In genomic region chr13:113977976-113978375, GRCh38 we compare ENCODE assay signal across 28 cellular contexts. TPM values are rescaled to one million over a fixed set of nuclear protein-coding genes. Genes with fewer than 3 reads are reported as not detected.
DNase-seq lines count a peak whose midpoint lies in the region; ATAC-seq, FAIRE-seq and TF ChIP-seq lines count a peak whose summit lies in the region.
"Had no signal": no experiment of that assay in that cellular context is flagged by ENCODE, and none has a peak within 500 bp of the region (broad histone marks: within the 10 kb centered on the region; RNA-seq: fewer than 3 reads in every experiment).

No MANE protein-coding gene starts in this region.

- dilution Hi-C loops in mammary epithelial cell (cut with HindIII; ENCODE audit: low sequenced_read_pairs) = no loop called here

- H3K79me2 ChIP-seq in mammary epithelial cell (ENCODE audit: insufficient read depth, low read length) (no peaks in the 10 kb centered on the region), HCT116 (ENCODE audit: insufficient read depth, low read length) (no peaks in the 10 kb centered on the region), GM12878 (ENCODE audit: control insufficient read depth, insufficient read depth, low read length) (no peaks in the 10 kb centered on the region)

- no peaks in the 10 kb centered on the region for H4K20me1 ChIP-seq in mammary epithelial cell (ENCODE audit: insufficient read depth, low read length)
- H4K20me1 ChIP-seq in HCT116 (ENCODE audit: insufficient read depth) = no peaks in the 10 kb centered on the region
- H4K20me1 ChIP-seq in GM12878 (ENCODE audit: control insufficient read depth, insufficient read depth) = no peaks in the 10 kb centered on the region

- H3K36me3 ChIP-seq in mammary epithelial cell (ENCODE audit: insufficient read depth, low read length) (no peaks in the 10 kb centered on the region), breast epithelium (no peaks in the 10 kb centered on the region), HCT116 (ENCODE audit: control insufficient read depth in 1 of 2, insufficient read depth in 2 of 2, low read length in 2 of 2) (no peaks in the 10 kb centered on the region; a peak in 2 of 4 replicates), GM12878 (ENCODE audit: control insufficient read depth in 2 of 2, insufficient read depth in 2 of 2, low read length in 1 of 2) (no peaks in the 10 kb centered on the region; a peak in 1 of 4 replicates), psoas muscle (ENCODE audit: insufficient read depth in 1 of 2, low read depth in 1 of 2) (peaks cover 3 to 70% of the 10 kb centered on the region in 2 donors)

- ATAC-seq in HCT116 (no peak), GM12878 (no peak), psoas muscle (no peak), HG03045 (IDR thresholded peaks at IDR 0.05; ENCODE audit: unreplicated experiment) (no peak)
- ATAC-seq: esophagus mucosa had no signal

- H2AFZ ChIP-seq in mammary epithelial cell (ENCODE audit: low read depth, low read length) (no peak overlapping the region), HCT116 (ENCODE audit: low read depth, low read length, poor library complexity, severe bottlenecking) (no peak overlapping the region), GM12878 (ENCODE audit: control insufficient read depth, low read depth, low read length) (no peak overlapping the region)

- no peak overlapping the region for H3K4me3 ChIP-seq in mammary epithelial cell (replicated peaks in 1 of 3; ENCODE audit: insufficient read depth in 1 of 3, low read depth in 2 of 3, low read length in 3 of 3)
- no peak overlapping the region for H3K4me3 ChIP-seq in breast epithelium
- H3K4me3 ChIP-seq in HCT116 (replicated peaks in 1 of 2; ENCODE audit: low read depth in 1 of 2, low read length in 2 of 2) = no peak overlapping the region
- no peak overlapping the region for H3K4me3 ChIP-seq in GM12878
- H3K4me3 ChIP-seq in psoas muscle = no peak overlapping the region
- H3K4me3 ChIP-seq: coronary artery, skin epidermis, stomach, tibial artery had no signal

- H3K9ac ChIP-seq in mammary epithelial cell (ENCODE audit: insufficient read depth, low read length) = no peak overlapping the region
- H3K9ac ChIP-seq in HCT116 (ENCODE audit: low read length) = no peak overlapping the region
- no peak overlapping the region for H3K9ac ChIP-seq in GM12878 (ENCODE audit: control insufficient read depth, insufficient read depth, low read length)
- H3K9ac ChIP-seq: KMS-11 had no signal

- SMC1A ChIA-PET in GM12878 (lab: Charles Lee; ENCODE audit: uncharacterized antibody, unreplicated experiment) = no interaction called here

- no peak for TF ChIP-seq CTCF in mammary epithelial cell (conservative IDR thresholded peaks at IDR 0.05 in 1 of 2, IDR thresholded peaks at IDR 0.05 in 1 of 2; ENCODE audit: extremely low read depth in 1 of 2, insufficient read depth in 1 of 2, low read depth in 1 of 2, low read length in 2 of 2)
- no peak for TF ChIP-seq CTCF in breast epithelium (IDR thresholded peaks at IDR 0.05)
- no peak for TF ChIP-seq CTCF in HCT116 (IDR thresholded peaks at IDR 0.05 in 2 of 3, conservative IDR thresholded peaks at IDR 0.05 in 1 of 3; ENCODE audit: borderline replicate concordance in 1 of 3, insufficient read depth in 1 of 3, low read depth in 2 of 3, low read length in 2 of 3)
- no peak for TF ChIP-seq CTCF in GM12878 (IDR thresholded peaks at IDR 0.05 in 2 of 3, conservative IDR thresholded peaks at IDR 0.05 in 1 of 3; ENCODE audit: control insufficient read depth in 2 of 3, extremely low read depth in 1 of 3, insufficient read depth in 1 of 3, low read depth in 3 of 3, low read length in 3 of 3)
- TF ChIP-seq CTCF in psoas muscle (IDR thresholded peaks at IDR 0.05) = no peak

- TF ChIP-seq POLR2A in breast epithelium (IDR thresholded peaks at IDR 0.05) (no peak), HCT116 (IDR thresholded peaks at IDR 0.05; ENCODE audit: borderline replicate concordance, extremely low read depth, insufficient read depth, insufficient read length) (no peak), GM12878 (IDR thresholded peaks at IDR 0.05; ENCODE audit: low read depth, low read length) (no peak)

- H3K9me2 ChIP-seq in HCT116 (ENCODE audit: insufficient read depth) = no peaks in the 10 kb centered on the region

- POLR2A ChIA-PET in HCT116 (lab: Charles Lee) = no interaction called here
- POLR2A ChIA-PET in GM12878 (lab: Charles Lee) = no interaction called here

- in situ Hi-C loops in mammary epithelial cell (cut with MboI; ENCODE audit: low sequenced_read_pairs in 2 of 2) = no loop called here
- in situ Hi-C loops in GM12878 (cut with MboI) = no loop called here

- no peak for TF ChIP-seq EP300 in GM12878 (IDR thresholded peaks at IDR 0.05; ENCODE audit: borderline replicate concordance in 1 of 2, control insufficient read depth in 1 of 2, low read depth in 2 of 2, low read length in 2 of 2)

- H3K4me2 ChIP-seq in mammary epithelial cell (ENCODE audit: insufficient read depth, low read depth, low read length) (no peak overlapping the region), HCT116 (ENCODE audit: low read length) (no peak overlapping the region), GM12878 (ENCODE audit: control insufficient read depth, insufficient read depth) (no peak overlapping the region)
- H3K4me2 ChIP-seq: KMS-11 had no signal

- RAD21 ChIA-PET in HCT116 (lab: Charles Lee; ENCODE audit: low non-redundant PET in 1 of 2, low total read pairs in 2 of 2, uncharacterized antibody in 2 of 2, unreplicated experiment in 2 of 2) = no interaction called here
- RAD21 ChIA-PET in GM12878 (lab: Charles Lee; ENCODE audit: unreplicated experiment) = no interaction called here

- no peak for DNase-seq in mammary epithelial cell
- no peak for DNase-seq in breast epithelium (ENCODE audit: low spot score in 2 of 2)
- no peak for DNase-seq in HCT116 (ENCODE audit: low read depth, low spot score)
- no peak for DNase-seq in GM12878 (ENCODE audit: low read depth, low spot score)
- peak; percentile 7 to 39 for DNase-seq in psoas muscle
- no peak for DNase-seq in EL
- DNase-seq in A172 (ENCODE audit: low spot score) = no peak
- DNase-seq: ACHN; activated CD4-positive, alpha-beta T cell treated with anti-CD3 and anti-CD28 coated beads for 48 hours; activated gamma-delta T cell; activated T-cell treated with anti-CD3 and anti-CD28 coated beads, Interleukin-2, amount 50 U/mL, for 24 hours; amniotic stem cell; effector memory CD4-positive, alpha-beta T cell; H9; NCI-H1417; NCI-H2029 treated with DMSO at 0.1 percent for 48 hours; T-helper 9 cell had no signal

- CTCF ChIA-PET in mammary epithelial cell (lab: Charles Lee; ENCODE audit: low non-redundant PET) = no interaction called here
- CTCF ChIA-PET in HCT116 (lab: Charles Lee) = no interaction called here
- CTCF ChIA-PET in GM12878 (lab: Yijun Ruan, JAX) = no interaction called here

- 85% methylated on average over 10 of the region's 13 CpGs for WGBS in mammary epithelial cell (ENCODE audit: low coverage, missing lambda C conversion rate)
- WGBS in GM12878 (ENCODE audit: insufficient coverage, insufficient replicate concordance, low lambda C conversion rate, missing lambda C conversion rate) = 90% methylated on average over 13 of the region's 13 CpGs
- WGBS in psoas muscle, 3 donors = 80 to 89% (median 88%) methylated on average over 13 of the region's 13 CpGs

- no peak for TF ChIP-seq RAD21 in HCT116 (IDR thresholded peaks at IDR 0.05; ENCODE audit: low read depth)
- TF ChIP-seq RAD21 in GM12878 (IDR thresholded peaks at IDR 0.05; ENCODE audit: insufficient read depth, low read depth, low read length) = no peak

- H3K9me3 ChIP-seq in mammary epithelial cell (replicated peaks; ENCODE audit: insufficient read depth, low read length) (no peaks in the 10 kb centered on the region), breast epithelium (no peaks in the 10 kb centered on the region), HCT116 (ENCODE audit: control insufficient read depth in 1 of 2, insufficient read depth in 1 of 2, low read depth in 1 of 2, low read length in 2 of 2) (no peaks in the 10 kb centered on the region), GM12878 (replicated peaks; ENCODE audit: control insufficient read depth, insufficient read depth, low read length) (no peaks in the 10 kb centered on the region), psoas muscle (no peaks in the 10 kb centered on the region)
- H3K9me3 ChIP-seq: stomach, tibial artery had no signal

- intact Hi-C loops in mammary epithelial cell (cut with micrococcal nuclease) (no loop called here), breast epithelium (cut with DNase I; ENCODE audit: low total_unique reads) (no loop called here), HCT116 (cut with micrococcal nuclease) (no loop called here), GM12878 (cut with micrococcal nuclease; ENCODE audit: unreplicated experiment) (no loop called here), psoas muscle (cut with DNase I) (no loop called here)

- no peak for FAIRE-seq in GM12878 (lab: Jason Lieb, UNC)
- FAIRE-seq: GM19239 had no signal

- TSS peak; percentile 71 for BruUV-seq in mammary epithelial cell (replicated peaks; lab: Mats Ljungman, UMichigan)
- TSS peak; percentile 42 for BruUV-seq in HCT116 (replicated peaks; lab: Mats Ljungman, UMichigan)
- BruUV-seq in GM12878 (replicated peaks; lab: Mats Ljungman, UMichigan) = TSS peak; percentile 81

- H3K27ac ChIP-seq in mammary epithelial cell (ENCODE audit: insufficient read depth, low read depth, low read length) (no peak overlapping the region), breast epithelium (no peak overlapping the region), HCT116 (ENCODE audit: low read depth, low read length) (no peak overlapping the region), GM12878 (ENCODE audit: control insufficient read depth, insufficient read depth) (no peak overlapping the region), psoas muscle (no peak overlapping the region)
- H3K27ac ChIP-seq: KMS-11, skin epidermis, tibial artery, VCaP had no signal

- H3K27me3 ChIP-seq in mammary epithelial cell (ENCODE audit: insufficient read depth, low read length) = no peaks in the 10 kb centered on the region
- H3K27me3 ChIP-seq in breast epithelium = no peaks in the 10 kb centered on the region
- no peaks in the 10 kb centered on the region for H3K27me3 ChIP-seq in HCT116 (ENCODE audit: insufficient read depth, low read length)
- no peaks in the 10 kb centered on the region for H3K27me3 ChIP-seq in GM12878 (replicated peaks in 1 of 2; ENCODE audit: control insufficient read depth in 2 of 2, insufficient read depth in 2 of 2, low read length in 1 of 2)
- H3K27me3 ChIP-seq in psoas muscle (ENCODE audit: insufficient read depth in 3 of 3, low read length in 2 of 3) = no peaks in the 10 kb centered on the region
- H3K27me3 ChIP-seq: stomach, tibial artery had no signal

- peaks cover 19% of the 10 kb centered on the region for H3K4me1 ChIP-seq in mammary epithelial cell (ENCODE audit: insufficient read depth, low read length)
- no peaks in the 10 kb centered on the region for H3K4me1 ChIP-seq in breast epithelium
- peaks cover 21 to 32% of the 10 kb centered on the region in 2 experiments for H3K4me1 ChIP-seq in HCT116 (ENCODE audit: control insufficient read depth in 1 of 2, insufficient read depth in 2 of 2, low read length in 2 of 2)
- no peaks in the 10 kb centered on the region for H3K4me1 ChIP-seq in GM12878 (ENCODE audit: control insufficient read depth, insufficient read depth, low read length)
- no peaks in the 10 kb centered on the region for H3K4me1 ChIP-seq in psoas muscle

RNA-seq across cellular contexts. Expression of gene C13orf46, which starts 4.1 kb away (rescaled TPM):
- under 1 TPM; 0.26 to 0.33 TPM for total RNA-seq in mammary epithelial cell
- 0.09 TPM for polyA plus RNA-seq in mammary epithelial cell
- not detected for polyA minus RNA-seq in mammary epithelial cell
- under 1 TPM; 0.16 to 0.73 (median 0.66) TPM for total RNA-seq in breast epithelium
- total RNA-seq in HCT116 (2021; ENCODE audit: unreplicated experiment) = 0.93 TPM
- polyA plus RNA-seq in HCT116 (2012) = 0.32 and 0.34 TPM in 2 replicates
- 0.20 and 0.21 TPM in 2 replicates for total RNA-seq in GM12878 (2013; cell fraction: nucleolus; rRNA removed)
- total RNA-seq in GM12878 (2014; rRNA removed) = not detected in 2 replicates
- not detected in 2 replicates for total RNA-seq in GM12878 (2014; rRNA removed; fragmentation: Illumina TruSeq; extraction: Trizol)
- total RNA-seq in GM12878 (2021) = 0.08 and 0.18 TPM in 2 replicates
- polyA plus RNA-seq in GM12878 (2011; ENCODE audit: low read depth) = not detected
- polyA plus RNA-seq in GM12878 (2011; rRNA removed) = 0.04 TPM in 1 of 2 replicates, not detected in the other
- polyA plus RNA-seq in GM12878 (2011; cell fraction: cytosol; rRNA removed) = 0.03 and 0.06 TPM in 2 replicates
- polyA plus RNA-seq in GM12878 (2011; cell fraction: nucleus; rRNA removed) = 0.55 and 0.61 TPM in 2 replicates
- 0.03 and 0.07 TPM in 2 replicates for polyA plus RNA-seq in GM12878 (2012)
- polyA plus RNA-seq in GM12878 (2014; fragmentation: Illumina TruSeq; extraction: Trizol) = 0.13 TPM in 1 of 2 replicates, not detected in the other
- polyA plus RNA-seq in GM12878 (2014; fragmentation: Nextera tagmentation; extraction: Ambion mirVana) = not detected
- polyA plus RNA-seq in GM12878 (2014; rRNA removed) = 0.01 and 0.18 TPM in 2 replicates
- not detected for polyA plus RNA-seq in GM12878 (2016; fragmentation: Nextera tagmentation; extraction: Ambion mirVana)
- polyA minus RNA-seq in GM12878 (2011; rRNA and poly(A)+ RNA removed) = 0.31 and 0.37 TPM in 2 replicates
- polyA minus RNA-seq in GM12878 (2011; cell fraction: cytosol; rRNA and poly(A)+ RNA removed) = not detected in 2 replicates
- 0.24 and 0.48 TPM in 2 replicates for polyA minus RNA-seq in GM12878 (2011; cell fraction: nucleus; rRNA and poly(A)+ RNA removed)
- total RNA-seq in psoas muscle = 1 to 10 TPM in 1 of 4 donors, under 1 TPM in 3; 0.24 to 2.5 (median 0.73) TPM
- polyA plus RNA-seq in psoas muscle = under 1 TPM in 2 of 3 donors, not detected in 1; 0.14 to 0.53 TPM
- 0.02 and 0.12 TPM in 2 replicates for total RNA-seq in A172 (2014; rRNA removed; shearing (Covaris generic))
- total RNA-seq: bronchial epithelial cell, G401 had no signal

Comparison
In these comparisons a context has a peak if more than half of its experiments do, and no peak if none do; other contexts are left out.
1. DNase-seq: peak in psoas muscle (2 of 2); none in mammary epithelial cell (single experiment), breast epithelium (0 of 2), HCT116 (single experiment), GM12878 (single experiment), EL (single experiment) and A172 (single experiment).